23 cellular contexts compared by ENCODE assay signal in the genomic region with DNA sequence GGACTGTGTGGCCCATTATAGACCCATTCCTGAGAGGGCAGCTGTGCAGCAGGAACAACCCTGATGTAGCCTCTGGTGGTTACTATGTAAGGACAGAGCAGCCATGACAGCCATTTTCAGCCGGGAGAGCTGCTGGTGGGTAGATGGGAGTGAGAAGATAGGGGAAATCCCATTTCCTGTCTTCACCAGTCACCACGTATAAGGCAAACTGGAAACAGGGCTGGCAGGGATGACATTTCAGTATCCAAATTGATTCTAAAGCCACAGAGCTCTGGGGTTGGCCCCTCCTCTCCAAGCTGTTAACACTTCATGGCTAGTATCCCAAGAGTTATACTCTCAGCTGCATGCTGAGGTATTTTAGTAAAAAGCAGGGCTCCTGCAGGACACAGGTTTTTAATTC. TPM values are rescaled to one million over a fixed set of nuclear protein-coding genes. Genes with fewer than 3 reads are reported as not detected.
A peak's percentile ranks its signal among the peaks of the same experiment; 100 is the strongest.
DNase-seq lines count a peak whose midpoint lies in the region; ATAC-seq, FAIRE-seq and TF ChIP-seq lines count a peak whose summit lies in the region.
"Had no signal": no experiment of that assay in that cellular context is flagged by ENCODE, and none has a peak within 500 bp of the region (broad histone marks: within the 10 kb centered on the region; RNA-seq: fewer than 3 reads in every experiment).

No MANE protein-coding gene starts in this region.

- H2BK12ac ChIP-seq in H1 (ENCODE audit: low read depth, low read length) = no peak overlapping the region

- H3K14ac ChIP-seq in H1 (ENCODE audit: insufficient read length) = no peak overlapping the region

- no peak overlapping the region for H2BK15ac ChIP-seq in H1 (ENCODE audit: low read length)

- no peaks in the 10 kb centered on the region for H3K4me1 ChIP-seq in H1 (replicated peaks in 1 of 4; ENCODE audit: control insufficient read depth in 3 of 4, insufficient read depth in 4 of 4, low read length in 3 of 4)
- H3K4me1 ChIP-seq: testis had no signal

- no peak overlapping the region for H3K4me2 ChIP-seq in H1 (ENCODE audit: insufficient read depth in 1 of 2, low read depth in 2 of 2, low read length in 2 of 2)

- no peak overlapping the region for H2BK120ac ChIP-seq in H1 (replicated peaks; ENCODE audit: low read depth, low read length)

- H3K4me3 ChIP-seq in H1 (ENCODE audit: extremely low read depth in 1 of 4, insufficient read depth in 2 of 4, low read depth in 3 of 4, low read length in 4 of 4) = no peak overlapping the region; a peak in 1 of 8 replicates
- H3K4me3 ChIP-seq: GM12878, testis had no signal

- no peak overlapping the region for H3K4ac ChIP-seq in H1 (replicated peaks; ENCODE audit: insufficient read length, low read depth, low read length)

- CTCF ChIA-PET in H1 (lab: Charles Lee; ENCODE audit: partially characterized antibody) = interaction anchor here (0.5 to 1.7 kb wide), 3 partner anchors 10 to 126 kb away, joined by 3 to 6 read pairs (median 4); no protein-coding TSS in a partner anchor
- CTCF ChIA-PET in T-cell (lab: Charles Lee) = interaction anchor here in 1 of 2 donors (0.9 kb wide), 1 partner anchor 95 kb away, joined by 3 read pairs; no protein-coding TSS in a partner anchor
- CTCF ChIA-PET in activated CD8-positive, alpha-beta T cell treated with anti-CD3 and anti-CD28 coated beads for 36 hours (lab: Charles Lee) = no interaction called here

- DNase-seq in AG20443 (ENCODE audit: low spot score) = peak; percentile 17
- DNase-seq in M059J (ENCODE audit: low read depth) = peak; percentile 58
- DNase-seq in H1 (ENCODE audit: low read depth in 1 of 2, low spot score in 2 of 2) = no peak
- peak; percentile 65 for DNase-seq in myocyte (ENCODE audit: low read depth)
- DNase-seq in GOT3 (lab: John Stamatoyannopoulos, UW) = no peak
- DNase-seq in T-cell = no peak
- DNase-seq in activated CD8-positive, alpha-beta T cell treated with anti-CD3 and anti-CD28 coated beads for 36 hours = no peak
- DNase-seq in NCI-H1105 (lab: John Stamatoyannopoulos, UW) = no peak
- DNase-seq: activated B cell treated with CpG ODN at 0.5 μM for 24 hours; activated CD4-positive, alpha-beta memory T cell treated with anti-CD3 and anti-CD28 coated beads for 36 hours; activated T-cell treated with anti-CD3 and anti-CD28 coated beads for 4 hours; amniotic stem cell; CD4-positive, alpha-beta T cell; dermis blood vessel endothelial cell; DMS53; hippocampal formation; RPMI8226; stimulated activated CD4-positive, alpha-beta T cell treated with anti-CD3 and anti-CD28 coated beads, Interleukin-1b, Interleukin-23, amount 100 ng/mL, for 48 hours; T-helper 9 cell; testis had no signal

- H3K27me3 Mint-ChIP-seq in T-cell = peaks cover 5 to 9% of the 10 kb centered on the region in 2 donors
- H3K27me3 Mint-ChIP-seq in activated CD8-positive, alpha-beta T cell treated with anti-CD3 and anti-CD28 coated beads for 36 hours = peaks cover 6% of the 10 kb centered on the region
- H3K27me3 Mint-ChIP-seq: activated B cell treated with CpG ODN at 0.5 μM for 24 hours; activated CD4-positive, alpha-beta memory T cell treated with anti-CD3 and anti-CD28 coated beads for 36 hours had no signal

- TF ChIP-seq RAD21 in H1 (IDR thresholded peaks at IDR 0.05 in 1 of 2, conservative IDR thresholded peaks at IDR 0.05 in 1 of 2; ENCODE audit: low read depth in 2 of 2, low read length in 2 of 2) = no peak

- no peaks in the 10 kb centered on the region for H4K20me1 ChIP-seq in H1 (replicated peaks in 1 of 2; ENCODE audit: control insufficient read depth in 1 of 2, insufficient read depth in 2 of 2, low read length in 2 of 2)

- no peak overlapping the region for H3K27ac Mint-ChIP-seq in T-cell
- H3K27ac Mint-ChIP-seq in activated CD8-positive, alpha-beta T cell treated with anti-CD3 and anti-CD28 coated beads for 36 hours = no peak overlapping the region
- H3K27ac Mint-ChIP-seq: activated B cell treated with CpG ODN at 0.5 μM for 24 hours; activated CD4-positive, alpha-beta memory T cell treated with anti-CD3 and anti-CD28 coated beads for 36 hours; CD4-positive, alpha-beta T cell; stimulated activated effector memory CD8-positive, alpha-beta T cell treated with anti-CD3 and anti-CD28 coated beads, Interleukin-12 subunit alpha, Interleukin-12 subunit beta, amount 100 ng/mL, for 72 hours had no signal

- WGBS in H1 (ENCODE audit: extremely low coverage in 1 of 2, insufficient coverage in 1 of 2, insufficient read length in 1 of 2, insufficient replicate concordance in 2 of 2, low coverage in 1 of 2, low lambda C conversion rate in 2 of 2, missing lambda C conversion rate in 1 of 2), 2 experiments = 73% methylated on average over 2 of the region's 2 CpGs; no CpG with 5 or more reads in 1 of the 2 experiments

- H4K5ac ChIP-seq in H1 (ENCODE audit: insufficient read length, low read depth, low read length) = no peak overlapping the region

- no peak for ATAC-seq in T-cell (replicated peaks in 1 of 4)
- ATAC-seq in activated CD8-positive, alpha-beta T cell treated with anti-CD3 and anti-CD28 coated beads for 36 hours = no peak
- ATAC-seq: GM12878; stimulated activated effector memory CD8-positive, alpha-beta T cell treated with anti-CD3 and anti-CD28 coated beads, Interleukin-12 subunit alpha, Interleukin-12 subunit beta, amount 100 ng/mL, for 72 hours had no signal

- no peak overlapping the region for H4K8ac ChIP-seq in H1 (ENCODE audit: extremely low read depth, insufficient read depth, low read length)

- no peak overlapping the region for H2BK5ac ChIP-seq in H1 (ENCODE audit: low read depth, low read length)

- H2AK5ac ChIP-seq in H1 (ENCODE audit: low read depth, low read length) = no peak overlapping the region

- no peaks in the 10 kb centered on the region for H3K79me2 ChIP-seq in H1 (ENCODE audit: control insufficient read depth in 1 of 2, insufficient read depth in 2 of 2, low read length in 2 of 2)

- H3K23me2 ChIP-seq in H1 (ENCODE audit: low read depth, low read length) = no peaks in the 10 kb centered on the region

- FAIRE-seq in H1 (lab: Jason Lieb, UNC) = no peak
- FAIRE-seq: GM12878 had no signal

- H3K23ac ChIP-seq in H1 (ENCODE audit: insufficient read length) = no peak overlapping the region

- no peak overlapping the region for H3K27ac ChIP-seq in H1 (ENCODE audit: low read depth, low read length)
- H3K27ac ChIP-seq: neutrophil, testis had no signal

- no peak overlapping the region for H2BK20ac ChIP-seq in H1 (ENCODE audit: low read length)

- no peak overlapping the region for H3K9ac ChIP-seq in H1 (replicated peaks in 1 of 4; ENCODE audit: extremely low read depth in 1 of 4, low read depth in 3 of 4, low read length in 3 of 4)

- no peak overlapping the region for H4K91ac ChIP-seq in H1 (replicated peaks; ENCODE audit: insufficient read length, low read length)

- TF ChIP-seq EP300 in H1 (IDR thresholded peaks at IDR 0.05; ENCODE audit: borderline replicate concordance in 1 of 2, low read depth in 2 of 2, low read length in 2 of 2) = no peak

- H3K27me3 ChIP-seq in H1 (replicated peaks in 1 of 4; ENCODE audit: control insufficient read depth in 3 of 4, extremely low read depth in 1 of 4, insufficient read depth in 3 of 4, low read length in 3 of 4) = no peaks in the 10 kb centered on the region
- H3K27me3 ChIP-seq: neutrophil, testis had no signal

- H3K36me3 ChIP-seq in H1 (ENCODE audit: control insufficient read depth in 2 of 4, insufficient read depth in 4 of 4, low read length in 3 of 4) = no peaks in the 10 kb centered on the region
- H3K36me3 ChIP-seq: neutrophil had no signal

- no peaks in the 10 kb centered on the region for H3K4me1 Mint-ChIP-seq in T-cell
- H3K4me1 Mint-ChIP-seq in activated CD8-positive, alpha-beta T cell treated with anti-CD3 and anti-CD28 coated beads for 36 hours (ENCODE audit: low read depth) = no peaks in the 10 kb centered on the region
- H3K4me1 Mint-ChIP-seq: activated B cell treated with CpG ODN at 0.5 μM for 24 hours; stimulated activated effector memory CD8-positive, alpha-beta T cell treated with anti-CD3 and anti-CD28 coated beads, Interleukin-12 subunit alpha, Interleukin-12 subunit beta, amount 100 ng/mL, for 72 hours had no signal

- 0 out of 2 replicates have a peak overlapping the region, but pooled peaks have one; percentile 5 for H2AFZ ChIP-seq in H1 (ENCODE audit: low read length)

- peaks cover 0 to 6% (median 0%) of the 10 kb centered on the region in 3 donors for H3K9me3 Mint-ChIP-seq in T-cell
- H3K9me3 Mint-ChIP-seq in activated CD8-positive, alpha-beta T cell treated with anti-CD3 and anti-CD28 coated beads for 36 hours = peaks cover 1% of the 10 kb centered on the region
- H3K9me3 Mint-ChIP-seq: activated B cell treated with CpG ODN at 0.5 μM for 24 hours; activated CD4-positive, alpha-beta memory T cell treated with anti-CD3 and anti-CD28 coated beads for 36 hours; CD4-positive, alpha-beta T cell had no signal

- no peak overlapping the region for H3K4me3 Mint-ChIP-seq in T-cell
- no peak overlapping the region for H3K4me3 Mint-ChIP-seq in activated CD8-positive, alpha-beta T cell treated with anti-CD3 and anti-CD28 coated beads for 36 hours
- H3K4me3 Mint-ChIP-seq: activated B cell treated with CpG ODN at 0.5 μM for 24 hours; activated CD4-positive, alpha-beta memory T cell treated with anti-CD3 and anti-CD28 coated beads for 36 hours; CD4-positive, alpha-beta T cell; stimulated activated effector memory CD8-positive, alpha-beta T cell treated with anti-CD3 and anti-CD28 coated beads, Interleukin-12 subunit alpha, Interleukin-12 subunit beta, amount 100 ng/mL, for 72 hours had no signal

- POLR2A ChIA-PET in H1 (lab: Charles Lee; ENCODE audit: partially characterized antibody) (no interaction called here), T-cell (lab: Charles Lee) (no interaction called here)
- POLR2A ChIA-PET in activated CD8-positive, alpha-beta T cell treated with anti-CD3 and anti-CD28 coated beads for 36 hours (lab: Charles Lee) = no interaction called here

- H3K79me1 ChIP-seq in H1 (ENCODE audit: low read depth, low read length) = no peaks in the 10 kb centered on the region; the same call in 1 of the 2 replicates

- H3K9me3 ChIP-seq in H1 (ENCODE audit: insufficient read depth in 2 of 2, low read depth in 1 of 2, low read length in 1 of 2) = no peaks in the 10 kb centered on the region
- H3K9me3 ChIP-seq: neutrophil, testis had no signal

- no peaks in the 10 kb centered on the region for H3K36me3 Mint-ChIP-seq in T-cell
- H3K36me3 Mint-ChIP-seq in activated CD8-positive, alpha-beta T cell treated with anti-CD3 and anti-CD28 coated beads for 36 hours (ENCODE audit: low read depth) = no peaks in the 10 kb centered on the region
- H3K36me3 Mint-ChIP-seq: activated CD4-positive, alpha-beta memory T cell treated with anti-CD3 and anti-CD28 coated beads for 36 hours; stimulated activated effector memory CD8-positive, alpha-beta T cell treated with anti-CD3 and anti-CD28 coated beads, Interleukin-12 subunit alpha, Interleukin-12 subunit beta, amount 100 ng/mL, for 72 hours had no signal

- no peak overlapping the region for H3K18ac ChIP-seq in H1 (ENCODE audit: extremely low read depth, low read length)

- no peak for TF ChIP-seq POLR2A in H1 (IDR thresholded peaks at IDR 0.05; ENCODE audit: control extremely low read depth in 1 of 2, low read depth in 2 of 2, low read length in 2 of 2)

- intact Hi-C loops in activated CD8-positive, alpha-beta T cell treated with anti-CD3 and anti-CD28 coated beads for 36 hours (cut with micrococcal nuclease) = no loop called here

- no peak for TF ChIP-seq CTCF in H1 (IDR thresholded peaks at IDR 0.05; ENCODE audit: control extremely low read depth in 1 of 3, insufficient read depth in 1 of 3, low read depth in 1 of 3, low read length in 3 of 3)
- TF ChIP-seq CTCF in activated CD8-positive, alpha-beta T cell treated with anti-CD3 and anti-CD28 coated beads for 36 hours (IDR thresholded peaks at IDR 0.05) = no peak

- H3K56ac ChIP-seq in H1 (replicated peaks; ENCODE audit: insufficient read length, low read depth, low read length) = no peak overlapping the region

RNA-seq across cellular contexts. Expression of gene FZD1, which starts 15.2 kb away (rescaled TPM):
- total RNA-seq in M059J (2014; rRNA removed; shearing (Covaris generic)) = 3.7 and 6.1 TPM in 2 replicates
- total RNA-seq in H1 (2021; fragmentation: NEBNext Ultra II Directional; extraction: Animal tissue kit (Norgen Biotek cat#: 25700)) = 0.88 and 0.91 TPM in 2 replicates
- 0.62 and 0.77 TPM in 2 replicates for polyA plus RNA-seq in H1 (2011; rRNA removed)
- polyA plus RNA-seq in H1 (2011; cell fraction: cytosol; rRNA removed) = 0.65 TPM
- polyA plus RNA-seq in H1 (2011; cell fraction: nucleus; rRNA removed) = 0.78 TPM
- polyA plus RNA-seq in H1 (2012, experiment 1 of 2) = 0.53 to 0.66 TPM (median 0.59 TPM) in 4 replicates
- 0.38 TPM for polyA plus RNA-seq in H1 (2012, experiment 2 of 2)
- polyA plus RNA-seq in H1 (2013, experiment 1 of 2) = 0.63 TPM
- polyA plus RNA-seq in H1 (2013, experiment 2 of 2) = 0.63 TPM
- polyA minus RNA-seq in H1 (2011; rRNA and poly(A)+ RNA removed) = 0.63 and 0.68 TPM in 2 replicates
- polyA minus RNA-seq in H1 (2011; cell fraction: cytosol; rRNA and poly(A)+ RNA removed) = 1.7 TPM
- polyA minus RNA-seq in H1 (2011; cell fraction: nucleus; rRNA and poly(A)+ RNA removed) = 1.5 TPM
- total RNA-seq in myocyte (13.3 and 14.2 TPM in 2 replicates), T-cell (under 1 TPM; 0.07 to 0.47 (median 0.13) TPM)
- 8.5 TPM for polyA plus RNA-seq in myocyte (2012)
- total RNA-seq in activated CD8-positive, alpha-beta T cell treated with anti-CD3 and anti-CD28 coated beads for 36 hours = under 1 TPM; 0.16 to 0.20 TPM

Comparison
In these comparisons a context has a peak if more than half of its experiments do, and no peak if none do; other contexts are left out.
1. DNase-seq: peak in AG20443 (single experiment), M059J (single experiment) and myocyte (single experiment); none in H1 (0 of 2), GOT3 (single experiment), T-cell (0 of 34), activated CD8-positive, alpha-beta T cell treated with anti-CD3 and anti-CD28 coated beads for 36 hours (single experiment) and NCI-H1105 (single experiment).